1 cellular context compared by ENCODE assay signal in genomic region chr5:54022156-54022685, GRCh38.
TF ChIP-seq lines count a peak whose summit lies in the region.

No MANE protein-coding gene starts in this region.

TF ChIP-seq in IMR-90, 13 proteins besides CTCF, POLR2A, EP300 and RAD21:
- TF ChIP-seq, protein P1, sequence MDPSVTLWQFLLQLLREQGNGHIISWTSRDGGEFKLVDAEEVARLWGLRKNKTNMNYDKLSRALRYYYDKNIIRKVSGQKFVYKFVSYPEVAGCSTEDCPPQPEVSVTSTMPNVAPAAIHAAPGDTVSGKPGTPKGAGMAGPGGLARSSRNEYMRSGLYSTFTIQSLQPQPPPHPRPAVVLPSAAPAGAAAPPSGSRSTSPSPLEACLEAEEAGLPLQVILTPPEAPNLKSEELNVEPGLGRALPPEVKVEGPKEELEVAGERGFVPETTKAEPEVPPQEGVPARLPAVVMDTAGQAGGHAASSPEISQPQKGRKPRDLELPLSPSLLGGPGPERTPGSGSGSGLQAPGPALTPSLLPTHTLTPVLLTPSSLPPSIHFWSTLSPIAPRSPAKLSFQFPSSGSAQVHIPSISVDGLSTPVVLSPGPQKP (IDR thresholded peaks at IDR 0.05; ENCODE audit: borderline replicate concordance, low read depth, low read length) = no peak
- TF ChIP-seq SMC3 (IDR thresholded peaks at IDR 0.05; ENCODE audit: low read depth, low read length) (no peak), MAZ (IDR thresholded peaks at IDR 0.05; ENCODE audit: borderline replicate concordance, low read depth, low read length) (no peak)
